Comparison of ENCODE assay signal across 11 cellular contexts in genomic region chr11:103619480-103619879, GRCh38.
DNase-seq lines count a peak whose midpoint lies in the region.
"Had no signal": no experiment of that assay in that cellular context is flagged by ENCODE, and none has a peak within 500 bp of the region (broad histone marks: within the 10 kb centered on the region; RNA-seq: fewer than 3 reads in every experiment).

No MANE protein-coding gene starts in this region.

- peaks cover 33% of the 10 kb centered on the region for H3K4me1 ChIP-seq in GM23248 (ENCODE audit: insufficient read depth)
- H3K4me1 ChIP-seq: vagina had no signal

- H3K9me3 ChIP-seq in GM23248 (ENCODE audit: low read depth) = no peaks in the 10 kb centered on the region
- H3K9me3 ChIP-seq: vagina had no signal

- H3K4me2 ChIP-seq in GM23248 (ENCODE audit: unreplicated experiment) = no peak overlapping the region

- no peaks in the 10 kb centered on the region for H3K9me2 ChIP-seq in GM23248 (ENCODE audit: insufficient read depth)

- H3K36me3 ChIP-seq in GM23248 (ENCODE audit: low read depth) = no peaks in the 10 kb centered on the region
- H3K36me3 ChIP-seq: vagina had no signal

- H3K79me2 ChIP-seq in GM23248 (ENCODE audit: insufficient read depth) = no peaks in the 10 kb centered on the region

- no peak overlapping the region for H3K4me3 ChIP-seq in GM23248
- H3K4me3 ChIP-seq: vagina had no signal

- H3K27me3 ChIP-seq in GM23248 (replicated peaks; ENCODE audit: insufficient read depth) = no peaks in the 10 kb centered on the region
- H3K27me3 ChIP-seq: vagina had no signal

- no peaks in the 10 kb centered on the region for H4K20me1 ChIP-seq in GM23248 (ENCODE audit: insufficient read depth)

- no peak overlapping the region for H2AFZ ChIP-seq in GM23248

- 58 to 65% methylated on average over 5 of the region's 5 CpGs for WGBS in GM23248 (ENCODE audit: low coverage in 1 of 2, low lambda C conversion rate in 2 of 2, missing lambda C conversion rate in 2 of 2), 2 experiments

- no peak overlapping the region for H3K9ac ChIP-seq in GM23248

- peak; percentile 28 for DNase-seq in COLO668 (lab: John Stamatoyannopoulos, UW; ENCODE audit: unreplicated experiment)
- peak; percentile 17 for DNase-seq in HPDE6-E6E7 (ENCODE audit: extremely low spot score)
- peak; percentile 37 for DNase-seq in RPMI7951 (ENCODE audit: low read depth)
- peak; percentile 34 for DNase-seq in germinal center (ENCODE audit: low spot score)
- no peak for DNase-seq in GM23248
- DNase-seq in activated gamma-delta T cell (lab: John Stamatoyannopoulos, UW) = no peak
- no peak for DNase-seq in AML-193 (lab: John Stamatoyannopoulos, UW)
- no peak for DNase-seq in NCI-H2107 treated with DMSO at 0.1 percent for 48 hours (lab: John Stamatoyannopoulos, UW; ENCODE audit: unreplicated experiment)
- DNase-seq: Right ventricle myocardium superior; stimulated activated CD4-positive, alpha-beta T cell treated with anti-CD3 and anti-CD28 coated beads, Interleukin-4, amount 100 ng/mL, for 1 hour had no signal

- H3K27ac ChIP-seq in GM23248 = no peak overlapping the region
- H3K27ac ChIP-seq: vagina had no signal

- in situ Hi-C loops in GM23248 (cut with MboI) = no loop called here

- peaks cover 30% of the 10 kb centered on the region for H3F3A ChIP-seq in GM23248 (ENCODE audit: insufficient read depth)

Comparison
In these comparisons a context has a peak if more than half of its experiments do, and no peak if none do; other contexts are left out.
1. DNase-seq: peak in COLO668 (single experiment), HPDE6-E6E7 (single experiment), RPMI7951 (single experiment) and germinal center (single experiment); none in GM23248 (single experiment), activated gamma-delta T cell (single experiment), AML-193 (0 of 2) and NCI-H2107 treated with DMSO at 0.1 percent for 48 hours (single experiment).